ENCODE assay signal across 8 cellular contexts in genomic region chr4:39044947-39045734, GRCh38. TPM values are rescaled to one million over a fixed set of nuclear protein-coding genes. Genes with fewer than 3 reads are reported as not detected.
DNase-seq lines count a peak whose midpoint lies in the region; ATAC-seq and TF ChIP-seq lines count a peak whose summit lies in the region.

No MANE protein-coding gene starts in this region.

- H3K79me2 ChIP-seq in Karpas-422 (ENCODE audit: low read length): peaks cover 49% of the 10 kb centered on the region

- H3K27ac ChIP-seq in Karpas-422 (ENCODE audit: low read length) (peak overlapping the region; percentile 95), ovary (peak overlapping the region; percentile 71 to 93)

- no peak for TF ChIP-seq EP300 in ovary (IDR thresholded peaks at IDR 0.05)

- peaks cover 57% of the 10 kb centered on the region for H3K4me1 Mint-ChIP-seq in activated naive CD4-positive, alpha-beta T cell treated with anti-CD3 and anti-CD28 coated beads, Interleukin-2, amount 10 ng/mL, durations not matched to agents 7 days and 5 days
- peaks cover 5% of the 10 kb centered on the region for H3K4me1 Mint-ChIP-seq in glutamatergic neuron (ENCODE audit: low read depth, unreplicated experiment)

- TF ChIP-seq POLR2A in ovary (IDR thresholded peaks at IDR 0.05): no peak

- no peak overlapping the region for H2AFZ ChIP-seq in Karpas-422 (ENCODE audit: low read length)

- in situ Hi-C loops in Caki2 (cut with HindIII; ENCODE audit: low pct_unique_long_range_greater_than_20kb, low sequenced_read_pairs): no loop called here

- intact Hi-C loops in ovary (cut with DNase I): loop anchor here in 2 of 4 donors (10.0 kb wide), 2 partner anchors 140 kb away; partner anchors contain the start of gene WDR19 (in 1 of the 2)

- peak overlapping the region; percentile 90 for H3K9ac ChIP-seq in Karpas-422 (ENCODE audit: low read length)

- peak overlapping the region; percentile 77 for H3K4me2 ChIP-seq in Karpas-422 (ENCODE audit: low read depth, low read length, poor library complexity, severe bottlenecking)

- CTCF ChIA-PET in activated naive CD4-positive, alpha-beta T cell treated with anti-CD3 and anti-CD28 coated beads, Interleukin-2, amount 10 ng/mL, durations not matched to agents 7 days and 5 days (lab: Charles Lee): interaction anchor here (0.7 to 2.1 kb wide), 7 partner anchors 15 to 142 kb away, joined by 3 to 12 read pairs (median 4); no protein-coding TSS in a partner anchor

- H3K36me3 Mint-ChIP-seq in activated naive CD4-positive, alpha-beta T cell treated with anti-CD3 and anti-CD28 coated beads, Interleukin-2, amount 10 ng/mL, durations not matched to agents 7 days and 5 days: peaks cover 13% of the 10 kb centered on the region
- no peaks in the 10 kb centered on the region for H3K36me3 Mint-ChIP-seq in glutamatergic neuron (ENCODE audit: unreplicated experiment)

- H3K4me3 ChIP-seq in Karpas-422 (ENCODE audit: low read length) (peak overlapping the region; percentile 93), ovary (peak overlapping the region; percentile 73)

- H3K9me3 ChIP-seq in Karpas-422 (ENCODE audit: low read length) (no peaks in the 10 kb centered on the region), ovary (no peaks in the 10 kb centered on the region)

- DNase-seq in Caki2 (ENCODE audit: low read depth) (peak; percentile 50), Karpas-422 (peak; percentile 70), glutamatergic neuron (peak; percentile 36), ovary (peak in 3 of 5 donors; percentile 37 to 44 (median 43)), MV-4-11 (lab: John Stamatoyannopoulos, UW) (no peak), T-helper 9 cell (no peak)
- DNase-seq in activated naive CD4-positive, alpha-beta T cell treated with anti-CD3 and anti-CD28 coated beads, Interleukin-2, amount 10 ng/mL, durations not matched to agents 7 days and 5 days: peak; percentile 66

- peak overlapping the region; percentile 97 for H3K27ac Mint-ChIP-seq in activated naive CD4-positive, alpha-beta T cell treated with anti-CD3 and anti-CD28 coated beads, Interleukin-2, amount 10 ng/mL, durations not matched to agents 7 days and 5 days
- no peak overlapping the region for H3K27ac Mint-ChIP-seq in glutamatergic neuron (ENCODE audit: unreplicated experiment)

- no peaks in the 10 kb centered on the region for H3K9me2 ChIP-seq in Karpas-422 (replicated peaks; ENCODE audit: insufficient read depth, low read length)

- H3K36me3 ChIP-seq in Karpas-422 (ENCODE audit: insufficient read depth, low read length) (peaks cover 10% of the 10 kb centered on the region), ovary (no peaks in the 10 kb centered on the region)

- 0 to 1% (median 1%) methylated on average over 35 to 81 of the region's 81 CpGs for WGBS in ovary, 3 donors

- peak; percentile 33 for ATAC-seq in GM19467 (IDR thresholded peaks at IDR 0.05; ENCODE audit: unreplicated experiment)

- no peaks in the 10 kb centered on the region for H3K9me3 Mint-ChIP-seq in activated naive CD4-positive, alpha-beta T cell treated with anti-CD3 and anti-CD28 coated beads, Interleukin-2, amount 10 ng/mL, durations not matched to agents 7 days and 5 days
- H3K9me3 Mint-ChIP-seq in glutamatergic neuron (ENCODE audit: unreplicated experiment): peaks cover 3% of the 10 kb centered on the region

- H3K4me1 ChIP-seq in Karpas-422 (ENCODE audit: low read length): peaks cover 74% of the 10 kb centered on the region
- peaks cover 5% of the 10 kb centered on the region for H3K4me1 ChIP-seq in ovary (ENCODE audit: insufficient read depth)

- H3K27me3 ChIP-seq in Karpas-422 (ENCODE audit: low read length) (no peaks in the 10 kb centered on the region), ovary (no peaks in the 10 kb centered on the region)

- peak overlapping the region; percentile 94 for H3K4me3 Mint-ChIP-seq in activated naive CD4-positive, alpha-beta T cell treated with anti-CD3 and anti-CD28 coated beads, Interleukin-2, amount 10 ng/mL, durations not matched to agents 7 days and 5 days
- peak overlapping the region; percentile 90 for H3K4me3 Mint-ChIP-seq in glutamatergic neuron (ENCODE audit: unreplicated experiment)

- H3K27me3 Mint-ChIP-seq in activated naive CD4-positive, alpha-beta T cell treated with anti-CD3 and anti-CD28 coated beads, Interleukin-2, amount 10 ng/mL, durations not matched to agents 7 days and 5 days: no peaks in the 10 kb centered on the region
- H3K27me3 Mint-ChIP-seq in glutamatergic neuron (ENCODE audit: unreplicated experiment): no peaks in the 10 kb centered on the region

- H4K20me1 ChIP-seq in Karpas-422 (ENCODE audit: insufficient read depth, low read depth, low read length): no peaks in the 10 kb centered on the region; the same call in 1 of the 2 replicates

- TF ChIP-seq CTCF in glutamatergic neuron (IDR thresholded peaks at IDR 0.05; ENCODE audit: partially characterized antibody, unreplicated experiment) (no peak), ovary (IDR thresholded peaks at IDR 0.05) (no peak)

RNA-seq across cellular contexts. Expression of gene TMEM156, which starts 12.9 kb away (rescaled TPM):
- total RNA-seq in Caki2 (2014; rRNA removed; shearing (Covaris generic); ENCODE audit: low replicate concordance): 40.0 and 64.9 TPM in 2 replicates
- 152 and 240 TPM in 2 replicates for total RNA-seq in Karpas-422 (2014; rRNA removed; shearing (Covaris generic); ENCODE audit: low replicate concordance)
- total RNA-seq in glutamatergic neuron (ENCODE audit: unreplicated experiment) (not detected), ovary (1 to 10 TPM in 1 of 7 donors, under 1 TPM in 3, not detected in 3; 0.22 to 1.5 (median 0.35) TPM)
- polyA plus RNA-seq in ovary: 1 to 10 TPM in 1 of 2 donors, under 1 TPM in 1; 0.04 to 1.1 TPM

RNA-seq across cellular contexts. Expression of gene KLHL5, which starts 16.9 kb away (rescaled TPM):
- total RNA-seq in Caki2 (2014; rRNA removed; shearing (Covaris generic); ENCODE audit: low replicate concordance): 73.7 and 86.1 TPM in 2 replicates
- 142 and 147 TPM in 2 replicates for total RNA-seq in Karpas-422 (2014; rRNA removed; shearing (Covaris generic); ENCODE audit: low replicate concordance)
- total RNA-seq in glutamatergic neuron (ENCODE audit: unreplicated experiment) (11.5 TPM), ovary (10 to 100 TPM; 18.0 to 45.9 (median 41.6) TPM)
- 10 to 100 TPM; 20.2 to 33.1 TPM for polyA plus RNA-seq in ovary

Comparison
In these comparisons a context has a peak if more than half of its experiments do, and no peak if none do; other contexts are left out.
1. DNase-seq: peak in Caki2 (single experiment), Karpas-422 (single experiment), activated naive CD4-positive, alpha-beta T cell treated with anti-CD3 and anti-CD28 coated beads, Interleukin-2, amount 10 ng/mL, durations not matched to agents 7 days and 5 days (single experiment), glutamatergic neuron (single experiment) and ovary (3 of 5); none in MV-4-11 (single experiment) and T-helper 9 cell (single experiment).
2. RNA of gene TMEM156, which starts 12.9 kb away (total RNA-seq): 152 to 240 TPM in Karpas-422 and 40.0 to 64.9 TPM in Caki2; 0.22 to 1.5 TPM in ovary and not detected in glutamatergic neuron (single experiment); every median in the first group is over 10 times any median in the second.